In the genomic region with DNA sequence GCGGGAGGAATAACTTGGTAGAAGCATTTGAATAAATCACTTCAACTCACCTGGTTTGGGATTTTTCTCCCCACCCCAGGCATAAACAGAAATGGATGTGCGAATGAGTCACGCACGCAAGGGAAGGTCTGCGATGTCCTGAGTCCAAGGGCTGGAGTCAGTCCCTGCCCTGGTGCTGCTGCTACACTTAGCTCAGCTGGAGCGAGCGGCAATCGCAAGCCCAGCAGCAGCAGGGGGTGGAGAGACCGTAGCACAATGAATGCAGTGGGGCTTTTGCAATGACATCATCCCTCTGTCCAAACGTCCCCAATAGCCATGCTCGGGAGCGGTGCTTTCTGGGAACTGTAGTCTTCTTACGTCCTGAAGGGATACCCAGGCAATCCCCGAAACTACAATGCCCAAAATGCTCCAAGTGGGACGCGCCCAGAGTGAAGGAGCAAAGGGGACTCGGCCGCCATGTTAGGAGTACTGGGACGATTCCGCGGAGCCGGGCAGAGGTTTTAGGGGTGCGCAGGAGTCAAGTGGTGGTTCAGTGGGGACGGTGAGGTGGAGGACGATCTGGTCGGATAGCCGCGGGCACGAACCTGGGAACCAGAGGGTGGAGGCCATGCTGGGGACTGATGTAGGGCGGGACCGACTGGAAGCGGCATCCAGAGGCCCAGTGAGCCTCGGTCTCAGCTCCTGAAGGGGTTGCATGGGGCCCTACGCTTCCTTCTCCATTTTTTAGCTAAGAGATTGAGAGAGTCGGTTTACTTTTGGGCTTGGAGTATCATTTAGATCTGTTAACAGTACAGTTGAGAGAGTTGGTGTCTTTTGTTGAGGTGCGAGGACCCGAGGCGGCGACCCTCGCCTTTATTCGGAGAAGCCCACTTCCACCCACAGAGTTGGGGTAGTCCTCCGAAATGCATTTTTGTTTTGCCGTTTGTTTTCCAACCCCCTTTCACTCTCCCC, we compare ENCODE assay signal across 8 cellular contexts. TPM values are rescaled to one million over a fixed set of nuclear protein-coding genes. Genes with fewer than 3 reads are reported as not detected.
DNase-seq lines count a peak whose midpoint lies in the region; ATAC-seq and TF ChIP-seq lines count a peak whose summit lies in the region.

A gene with protein sequence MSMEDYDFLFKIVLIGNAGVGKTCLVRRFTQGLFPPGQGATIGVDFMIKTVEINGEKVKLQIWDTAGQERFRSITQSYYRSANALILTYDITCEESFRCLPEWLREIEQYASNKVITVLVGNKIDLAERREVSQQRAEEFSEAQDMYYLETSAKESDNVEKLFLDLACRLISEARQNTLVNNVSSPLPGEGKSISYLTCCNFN (minus strand): TSS at position 257 of the 951 bp plus-strand sequence. CDS start 74,581 bp downstream, outside the sequence.

- H3F3A ChIP-seq in SU-DHL-6 (ENCODE audit: insufficient read depth), result peaks cover 24% of the 10 kb centered on the region

- H3K9me3 ChIP-seq in SU-DHL-6 (ENCODE audit: insufficient read depth, low read length) (no peaks in the 10 kb centered on the region), heart left ventricle (no peaks in the 10 kb centered on the region)

- H3K36me3 Mint-ChIP-seq in type B pancreatic cell, result peaks cover 13% of the 10 kb centered on the region

- peak; percentile 51 to 88 for TF ChIP-seq POLR2A in heart left ventricle (IDR thresholded peaks at IDR 0.05)

- H3K4me1 ChIP-seq in heart left ventricle, result peaks cover 12 to 62% (median 39%) of the 10 kb centered on the region in 12 donors

- H3K4me2 ChIP-seq in SU-DHL-6 (ENCODE audit: low read depth, low read length, poor library complexity, severe bottlenecking), result peak within 1 kb of the TSS; percentile 96

- WGBS in adipose tissue, 3 donors, result 0% methylated on average over 43 of the region's 43 CpGs
- WGBS in heart left ventricle, 4 donors, result 0 to 1% (median 0%) methylated on average over 34 to 43 of the region's 43 CpGs

- peak within 1 kb of the TSS; percentile 100 for H3K27ac ChIP-seq in SU-DHL-6 (ENCODE audit: low read depth, low read length)
- H3K27ac ChIP-seq in adipose tissue (ENCODE audit: low read depth, low read length), result peak within 1 kb of the TSS; percentile 14
- H3K27ac ChIP-seq in heart left ventricle, result peak within 1 kb of the TSS; percentile 63 to 95 (median 93)

- ATAC-seq in HG02763 (IDR thresholded peaks at IDR 0.05; ENCODE audit: unreplicated experiment) (peak; percentile 94), heart left ventricle (peak; percentile 98 to 99 (median 99))

- H3K9me3 Mint-ChIP-seq in type B pancreatic cell, result no peaks in the 10 kb centered on the region

- H3K4me3 Mint-ChIP-seq in type B pancreatic cell, result no peak within 1 kb of the TSS

- no peaks in the 10 kb centered on the region for H3K27me3 Mint-ChIP-seq in type B pancreatic cell

- peak within 1 kb of the TSS; percentile 87 for H3K9ac ChIP-seq in SU-DHL-6 (ENCODE audit: low read length)

- no peaks in the 10 kb centered on the region for H4K20me1 ChIP-seq in SU-DHL-6 (ENCODE audit: low read depth, low read length)

- H3K27ac Mint-ChIP-seq in type B pancreatic cell, result no peak within 1 kb of the TSS

- peaks cover 14% of the 10 kb centered on the region for H3K4me1 Mint-ChIP-seq in type B pancreatic cell (ENCODE audit: unreplicated experiment)

- H3K36me3 ChIP-seq in SU-DHL-6 (ENCODE audit: low read length) (peaks cover 3% of the 10 kb centered on the region; the same call in 1 of the 2 replicates), heart left ventricle (peaks cover 0 to 29% (median 17%) of the 10 kb centered on the region in 9 donors)

- H3K4me3 ChIP-seq in GM12875 (ENCODE audit: low read depth, low read length), result peak within 1 kb of the TSS; percentile 83
- H3K4me3 ChIP-seq in SU-DHL-6 (ENCODE audit: insufficient read depth, low read length, poor library complexity, severe bottlenecking), result peak within 1 kb of the TSS; percentile 90
- H3K4me3 ChIP-seq in heart left ventricle, result peak within 1 kb of the TSS; percentile 56 to 95 (median 84)

- H3K79me2 ChIP-seq in SU-DHL-6 (ENCODE audit: insufficient read depth, low read length), result peaks cover 87% of the 10 kb centered on the region

- TF ChIP-seq CTCF in GM12875 (IDR thresholded peaks at IDR 0.05; ENCODE audit: borderline replicate concordance, insufficient read depth, low read depth, low read length) (no peak), SU-DHL-6 (IDR thresholded peaks at IDR 0.05; ENCODE audit: insufficient read depth, low read length, poor library complexity, severe bottlenecking) (no peak), heart left ventricle (IDR thresholded peaks at IDR 0.05) (no peak), type B pancreatic cell (conservative IDR thresholded peaks at IDR 0.05) (no peak)

- H3K27me3 ChIP-seq in SU-DHL-6 (ENCODE audit: low read length), result no peaks in the 10 kb centered on the region
- H3K27me3 ChIP-seq in heart left ventricle, result no peaks in the 10 kb centered on the region

- H2AFZ ChIP-seq in SU-DHL-6 (ENCODE audit: low read depth, low read length, severe bottlenecking), result no peak within 1 kb of the TSS

- DNase-seq in NCI-H1417 (lab: John Stamatoyannopoulos, UW) (peak; percentile 98 to 100 (median 99)), heart left ventricle (peak; percentile 93 to 99 (median 98)), pons (ENCODE audit: low spot score) (peak; percentile 100), type B pancreatic cell (ENCODE audit: extremely low spot score, unreplicated experiment) (peak; percentile 91)

- H3K9me2 ChIP-seq in SU-DHL-6 (replicated peaks; ENCODE audit: insufficient read depth, low read length), result no peaks in the 10 kb centered on the region

- intact Hi-C loops in heart left ventricle (cut with DNase I), result loop anchor here (1.0 to 10.0 kb wide), 17 partner anchors 33 to 215 kb away; a partner anchor contains a TSS

RNA-seq across cellular contexts. Expression of the gene that starts here (rescaled TPM):
- polyA plus RNA-seq in adipose tissue, result 10 to 100 TPM in 1 of 3 donors, 1 to 10 TPM in 2; 2.1 to 13.1 (median 7.5) TPM
- total RNA-seq in heart left ventricle, result 10 to 100 TPM; 13.8 to 28.4 (median 23.4) TPM
- 1 to 10 TPM; 4.4 to 6.8 TPM for polyA plus RNA-seq in heart left ventricle
- 10.0 and 13.8 TPM in 2 replicates for total RNA-seq in type B pancreatic cell (ENCODE audit: low replicate concordance)

Comparison
In these comparisons a context has a peak if more than half of its experiments do, and no peak if none do; other contexts are left out.
1. Peak in every context shown above with its lines: DNase-seq, ATAC-seq, H3K4me3 ChIP-seq and H3K27ac ChIP-seq.
2. H3K27ac ChIP-seq: peak in every context shown above with its lines; median percentile 100 in SU-DHL-6; 93 in heart left ventricle; 14 in adipose tissue.